ENCODE assay signal across 8 cellular contexts in the genomic region with DNA sequence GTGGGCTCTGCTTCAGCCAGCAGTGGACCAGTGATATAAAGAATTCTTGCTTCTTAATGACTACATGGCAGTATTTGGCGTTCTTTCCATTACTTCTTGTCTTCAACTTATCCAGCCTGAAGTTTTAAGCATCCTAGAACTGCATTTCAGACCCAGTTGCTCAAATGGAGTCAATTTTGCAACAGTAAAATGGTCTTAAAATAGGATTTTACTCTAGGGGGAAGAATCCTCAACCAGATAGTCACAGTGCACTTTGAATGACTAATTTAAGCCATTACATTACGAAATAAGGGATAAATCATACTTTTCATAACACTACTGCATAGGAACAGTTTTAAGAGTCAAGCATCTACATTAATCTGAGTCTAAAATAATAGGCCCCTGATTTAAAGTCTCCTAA. TPM values are rescaled to one million over a fixed set of nuclear protein-coding genes. Genes with fewer than 3 reads are reported as not detected.
DNase-seq lines count a peak whose midpoint lies in the region; ATAC-seq and TF ChIP-seq lines count a peak whose summit lies in the region.

No MANE protein-coding gene starts in this region.

- peaks cover 10% of the 10 kb centered on the region for H3K27me3 Mint-ChIP-seq in chondrocyte (ENCODE audit: low read depth)
- H3K27me3 Mint-ChIP-seq in nephron (ENCODE audit: low read depth): peaks cover 20% of the 10 kb centered on the region

- no peak for ATAC-seq in HG02623 (IDR thresholded peaks at IDR 0.05; ENCODE audit: unreplicated experiment)
- no peak for ATAC-seq in GM18502 (IDR thresholded peaks at IDR 0.05; ENCODE audit: poor library complexity, unreplicated experiment)
- ATAC-seq in GM18858 (IDR thresholded peaks at IDR 0.05; ENCODE audit: unreplicated experiment): no peak

- H3K4me1 Mint-ChIP-seq in chondrocyte (ENCODE audit: low read depth): peaks cover 19% of the 10 kb centered on the region
- peaks cover 13% of the 10 kb centered on the region for H3K4me1 Mint-ChIP-seq in nephron

- H3K27ac Mint-ChIP-seq in chondrocyte (ENCODE audit: unreplicated experiment) (no peak overlapping the region), nephron (peak overlapping the region; percentile 27 to 99 (median 97))

- peak overlapping the region; percentile 98 for H3K4me3 Mint-ChIP-seq in chondrocyte (ENCODE audit: unreplicated experiment)
- H3K4me3 Mint-ChIP-seq in nephron: peak overlapping the region; percentile 96 to 100 (median 99)

- H3K36me3 Mint-ChIP-seq in chondrocyte (ENCODE audit: low read depth) (no peaks in the 10 kb centered on the region), nephron (ENCODE audit: low read depth) (no peaks in the 10 kb centered on the region)

- DNase-seq in CD1c-positive myeloid dendritic cell (ENCODE audit: extremely low spot score) (peak; percentile 47), MV-4-11 (lab: John Stamatoyannopoulos, UW) (peak; percentile 87), chondrocyte (ENCODE audit: low spot score) (no peak), COLO668 (lab: John Stamatoyannopoulos, UW; ENCODE audit: unreplicated experiment) (no peak)

- no peak for TF ChIP-seq CTCF in chondrocyte (IDR thresholded peaks at IDR 0.05)
- no peak for TF ChIP-seq CTCF in nephron (IDR thresholded peaks at IDR 0.05; ENCODE audit: unreplicated experiment in 3 of 3)

- H3K9me3 Mint-ChIP-seq in chondrocyte (ENCODE audit: low read depth): no peaks in the 10 kb centered on the region
- no peaks in the 10 kb centered on the region for H3K9me3 Mint-ChIP-seq in nephron

RNA-seq across cellular contexts. Expression of a gene that starts 1.5 kb away (rescaled TPM):
- total RNA-seq in chondrocyte: 82.5 to 158 TPM (median 95.1 TPM) in 3 replicates

Comparison
In these comparisons a context has a peak if more than half of its experiments do, and no peak if none do; other contexts are left out.
1. DNase-seq: peak in CD1c-positive myeloid dendritic cell (single experiment) and MV-4-11 (single experiment); none in chondrocyte (single experiment) and COLO668 (single experiment).